15 cellular contexts compared by ENCODE assay signal in genomic region chr3:46866032-46866595, GRCh38. TPM values are rescaled to one million over a fixed set of nuclear protein-coding genes. Genes with fewer than 3 reads are reported as not detected.
DNase-seq lines count a peak whose midpoint lies in the region; ATAC-seq and TF ChIP-seq lines count a peak whose summit lies in the region.
"Had no signal": no experiment of that assay in that cellular context is flagged by ENCODE, and none has a peak within 500 bp of the region (broad histone marks: within the 10 kb centered on the region; RNA-seq: fewer than 3 reads in every experiment).

No MANE protein-coding gene starts in this region.

- H3K36me3 ChIP-seq in neuronal stem cell (replicated peaks in 1 of 2; ENCODE audit: control insufficient read depth in 2 of 2, insufficient read depth in 2 of 2, low read length in 2 of 2) (no peaks in the 10 kb centered on the region), tibial nerve (no peaks in the 10 kb centered on the region)
- H3K36me3 ChIP-seq: SJCRH30 had no signal

- no peak for DNase-seq in coronary artery (ENCODE audit: low spot score)
- DNase-seq in left cardiac atrium = peak; percentile 18
- DNase-seq in neuronal stem cell (ENCODE audit: low spot score) = no peak
- no peak for DNase-seq in tibial nerve (ENCODE audit: low spot score in 2 of 2)
- no peak for DNase-seq in NCI-H2227 (lab: John Stamatoyannopoulos, UW; ENCODE audit: unreplicated experiment)
- DNase-seq in DMS79 treated with DMSO at 0.1 percent for 48 hours (lab: John Stamatoyannopoulos, UW) = no peak
- no peak for DNase-seq in NCI-H2227 treated with DMSO at 0.1 percent for 48 hours (lab: John Stamatoyannopoulos, UW)
- DNase-seq: DMS79, NCI-H187 treated with DMSO at 0.1 percent for 48 hours, NCI-H524 treated with DMSO at 0.1 percent for 48 hours had no signal

- no peak for TF ChIP-seq POLR2A in tibial nerve (IDR thresholded peaks at IDR 0.05)

- H3K4ac ChIP-seq in neuronal stem cell (ENCODE audit: low read length) = peak overlapping the region; percentile 80

- H3K23ac ChIP-seq in neuronal stem cell (ENCODE audit: low read depth, low read length, poor library complexity) = no peak overlapping the region

- no peak overlapping the region for H2AFZ ChIP-seq in neuronal stem cell (ENCODE audit: low read length)

- H3K79me1 ChIP-seq in neuronal stem cell (ENCODE audit: low read depth, low read length) = no peaks in the 10 kb centered on the region

- no CpG with 5 or more reads among the region's 11 CpGs for WGBS in neuronal stem cell (ENCODE audit: extremely low coverage in 2 of 2, insufficient read length in 2 of 2, insufficient replicate concordance in 1 of 2), 2 donors
- 90 to 91% methylated on average over 10 to 11 of the region's 11 CpGs for WGBS in tibial nerve, 2 donors

- no peak for TF ChIP-seq CTCF in coronary artery (IDR thresholded peaks at IDR 0.05)
- no peak for TF ChIP-seq CTCF in tibial nerve (IDR thresholded peaks at IDR 0.05)

- ATAC-seq in left cardiac atrium (no peak), HG02981 (IDR thresholded peaks at IDR 0.05; ENCODE audit: unreplicated experiment) (no peak)

- H4K8ac ChIP-seq in neuronal stem cell (ENCODE audit: low read depth, low read length) = no peak overlapping the region

- intact Hi-C loops in left cardiac atrium (cut with DNase I) = loop anchor here in 1 of 2 donors (2.0 kb wide), 1 partner anchor 29 kb away; no protein-coding TSS in a partner anchor

- TF ChIP-seq EP300 in tibial nerve (IDR thresholded peaks at IDR 0.05) = no peak

- H3K4me1 ChIP-seq in neuronal stem cell (ENCODE audit: control insufficient read depth in 2 of 2, insufficient read depth in 1 of 2, low read depth in 1 of 2, low read length in 2 of 2) (peaks cover 0 to 10% of the 10 kb centered on the region in 2 donors), tibial nerve (peaks cover 13 to 65% (median 39%) of the 10 kb centered on the region in 4 donors)
- H3K4me1 ChIP-seq: SJCRH30 had no signal

- H3K9me3 ChIP-seq in neuronal stem cell (replicated peaks in 1 of 2; ENCODE audit: control insufficient read depth in 2 of 2, insufficient read depth in 1 of 2, low read depth in 1 of 2, low read length in 2 of 2) (no peaks in the 10 kb centered on the region), tibial nerve (no peaks in the 10 kb centered on the region)
- H3K9me3 ChIP-seq: SJCRH30 had no signal

- peak overlapping the region; percentile 50 for H2BK15ac ChIP-seq in neuronal stem cell (ENCODE audit: low read length)

- H3K14ac ChIP-seq in neuronal stem cell (ENCODE audit: low read length) = no peak overlapping the region

- peak overlapping the region; percentile 80 for H2BK5ac ChIP-seq in neuronal stem cell (ENCODE audit: low read length)

- no peak overlapping the region for H3K9ac ChIP-seq in neuronal stem cell (ENCODE audit: low read depth, low read length, poor library complexity)
- H3K9ac ChIP-seq: KMS-11 had no signal

- no peak overlapping the region for H3K4me2 ChIP-seq in neuronal stem cell (ENCODE audit: insufficient read depth, low read length, poor library complexity, severe bottlenecking)
- H3K4me2 ChIP-seq: KMS-11 had no signal

- H2BK120ac ChIP-seq in neuronal stem cell (ENCODE audit: low read depth, low read length) = no peak overlapping the region

- H3K18ac ChIP-seq in neuronal stem cell (ENCODE audit: low read length) = peak overlapping the region; percentile 68

- peak overlapping the region; percentile 82 to 83 for H3K27ac ChIP-seq in coronary artery
- no peak overlapping the region for H3K27ac ChIP-seq in neuronal stem cell (replicated peaks; ENCODE audit: low read length)
- H3K27ac ChIP-seq in tibial nerve = peak overlapping the region in 3 of 4 donors; percentile 26 to 81 (median 80)
- H3K27ac ChIP-seq: HL-60, KMS-11, SJCRH30 had no signal

- peak overlapping the region; percentile 77 for H2AK5ac ChIP-seq in neuronal stem cell (ENCODE audit: low read depth, low read length)

- no peak overlapping the region for H4K91ac ChIP-seq in neuronal stem cell (ENCODE audit: low read depth, low read length, poor library complexity)

- no peak overlapping the region for H3K4me3 ChIP-seq in coronary artery
- no peak overlapping the region for H3K4me3 ChIP-seq in neuronal stem cell (ENCODE audit: low read length in 2 of 2)
- no peak overlapping the region for H3K4me3 ChIP-seq in tibial nerve
- H3K4me3 ChIP-seq: SJCRH30 had no signal

- no peak overlapping the region for H2BK12ac ChIP-seq in neuronal stem cell (ENCODE audit: low read length)

- peaks cover 0 to 29% (median 2%) of the 10 kb centered on the region in 3 experiments for H3K27me3 ChIP-seq in neuronal stem cell (ENCODE audit: control insufficient read depth in 3 of 3, insufficient read depth in 3 of 3, low read depth in 1 of 3, low read length in 3 of 3)
- no peaks in the 10 kb centered on the region for H3K27me3 ChIP-seq in tibial nerve
- H3K27me3 ChIP-seq: SJCRH30 had no signal

RNA-seq across cellular contexts. Expression of gene MYL3, which starts 2.9 kb away (rescaled TPM):
- 100 to 1,000 TPM; 157 to 557 TPM for total RNA-seq in left cardiac atrium
- polyA plus RNA-seq in neuronal stem cell (2013, experiment 1 of 2) = 0.26 TPM
- 0.25 TPM for polyA plus RNA-seq in neuronal stem cell (2013, experiment 2 of 2)
- total RNA-seq in tibial nerve = 10 to 100 TPM in 1 of 4 donors, 1 to 10 TPM in 3; 5.4 to 17.1 (median 8.6) TPM
- total RNA-seq: HT1080, SJCRH30 had no signal

RNA-seq across cellular contexts. Expression of gene PTH1R, which starts 11.4 kb away (rescaled TPM):
- total RNA-seq in left cardiac atrium (10 to 100 TPM in 1 of 2 donors, 1 to 10 TPM in 1; 5.4 to 10.0 TPM), tibial nerve (10 to 100 TPM in 3 of 4 donors, 1 to 10 TPM in 1; 8.1 to 14.3 (median 13.6) TPM)
- polyA plus RNA-seq in neuronal stem cell (2013, experiment 1 of 2) = 2.2 TPM
- polyA plus RNA-seq in neuronal stem cell (2013, experiment 2 of 2) = 2.6 TPM

Comparison
In these comparisons a context has a peak if more than half of its experiments do, and no peak if none do; other contexts are left out.
1. RNA of gene MYL3, which starts 2.9 kb away (total RNA-seq): 157 to 557 TPM in left cardiac atrium; 5.4 to 17.1 TPM in tibial nerve; every median in the first group is over 4 times any median in the second.